ENCODE assay signal across 21 cellular contexts in genomic region chr6:85561750-85562357, GRCh38. TPM values are rescaled to one million over a fixed set of nuclear protein-coding genes. Genes with fewer than 3 reads are reported as not detected.
DNase-seq lines count a peak whose midpoint lies in the region; ATAC-seq and TF ChIP-seq lines count a peak whose summit lies in the region.
"Had no signal": no experiment of that assay in that cellular context is flagged by ENCODE, and none has a peak within 500 bp of the region (broad histone marks: within the 10 kb centered on the region; RNA-seq: fewer than 3 reads in every experiment).

No MANE protein-coding gene starts in this region.

- no peaks in the 10 kb centered on the region for H3K27me3 ChIP-seq in PC-3 (ENCODE audit: low read length)
- H3K27me3 ChIP-seq: hepatocyte had no signal

- POLR2A ChIA-PET in PC-3 (lab: Charles Lee; ENCODE audit: unreplicated experiment), result interaction anchor here (0.6 kb wide), 1 partner anchor 31 kb away, joined by 3 read pairs; no protein-coding TSS in a partner anchor

- H3K9me2 ChIP-seq in PC-3 (replicated peaks; ENCODE audit: low read length), result no peaks in the 10 kb centered on the region

- no peak overlapping the region for H3K27ac ChIP-seq in PC-3 (ENCODE audit: low read length)
- H3K27ac ChIP-seq: 22Rv1, hepatocyte, SK-N-MC had no signal

- no TSS peak for BruUV-seq in PC-3 (replicated peaks; lab: Mats Ljungman, UMichigan)

- no peak overlapping the region for H3K9ac ChIP-seq in PC-3 (ENCODE audit: low read length)

- no peak overlapping the region for H3K4me3 ChIP-seq in PC-3 (ENCODE audit: low read length)
- H3K4me3 ChIP-seq: hepatocyte, SK-N-MC had no signal

- peaks cover 3% of the 10 kb centered on the region; the same call in 1 of the 2 replicates for H3K36me3 ChIP-seq in PC-3 (ENCODE audit: low read depth, low read length)

- no peak overlapping the region for H2AFZ ChIP-seq in PC-3 (ENCODE audit: low read length)
- H2AFZ ChIP-seq: hepatocyte had no signal

- no peak for ATAC-seq in PC-3
- ATAC-seq: naive thymus-derived CD8-positive, alpha-beta T cell had no signal

- no peaks in the 10 kb centered on the region for H3K9me3 ChIP-seq in PC-3 (ENCODE audit: low read length)

- no peak for TF ChIP-seq CTCF in PC-3 (conservative IDR thresholded peaks at IDR 0.05; ENCODE audit: low read depth, low read length)

- no peaks in the 10 kb centered on the region for H4K20me1 ChIP-seq in PC-3 (ENCODE audit: low read length)

- CTCF ChIA-PET in PC-3 (lab: Charles Lee), result no interaction called here

- H3F3A ChIP-seq in PC-3 (ENCODE audit: low read length, unreplicated experiment), result no peaks in the 10 kb centered on the region

- intact Hi-C loops in PC-3 (cut with micrococcal nuclease), result no loop called here

- DNase-seq in SIG-M5 treated with dmso at 0.1 percent for 504 hours (lab: John Stamatoyannopoulos, UW; ENCODE audit: unreplicated experiment) (peak; percentile 23), SIG-M5 (lab: John Stamatoyannopoulos, UW) (no peak), PC-3 (peak; percentile 6), fibroblast of gingiva (ENCODE audit: low read depth) (peak; percentile 29), stromal cell of bone marrow (ENCODE audit: low read depth) (peak; percentile 35), T-helper 2 cell (no peak), A172 (ENCODE audit: low spot score) (no peak)
- DNase-seq in effector CD8-positive, alpha-beta T cell (lab: John Stamatoyannopoulos, UW), result no peak
- DNase-seq: activated CD4-positive, alpha-beta T cell treated with anti-CD3 and anti-CD28 coated beads, Interleukin-2, amount 10 ng/mL, durations not matched to agents 7 days and 5 days; activated naive CD4-positive, alpha-beta T cell treated with anti-CD3 and anti-CD28 coated beads, Interleukin-2, amount 10 ng/mL, durations not matched to agents 7 days and 5 days; dermis blood vessel endothelial cell; foreskin melanocyte; H9; midbrain; naive thymus-derived CD8-positive, alpha-beta T cell; NCI-H146; NCI-H69; RPMI8226 had no signal

- no peaks in the 10 kb centered on the region for H3K4me1 ChIP-seq in PC-3 (ENCODE audit: insufficient read depth, low read length)

- no peak overlapping the region for H3K4me2 ChIP-seq in PC-3 (ENCODE audit: low read length)
- H3K4me2 ChIP-seq: hepatocyte had no signal

- H3K79me2 ChIP-seq in PC-3 (ENCODE audit: low read length), result no peaks in the 10 kb centered on the region
- H3K79me2 ChIP-seq: hepatocyte had no signal

RNA-seq across cellular contexts. Expression of gene SNX14, which starts 31.8 kb away (rescaled TPM):
- 64.4 and 65.4 TPM in 2 replicates for total RNA-seq in PC-3 (2014; rRNA removed)
- total RNA-seq in A172 (2014; rRNA removed; shearing (Covaris generic)), result 84.2 and 99.9 TPM in 2 replicates

Comparison
In these comparisons a context has a peak if more than half of its experiments do, and no peak if none do; other contexts are left out.
1. DNase-seq: peak in SIG-M5 treated with dmso at 0.1 percent for 504 hours (single experiment), PC-3 (single experiment), fibroblast of gingiva (single experiment) and stromal cell of bone marrow (single experiment); none in SIG-M5 (single experiment), effector CD8-positive, alpha-beta T cell (single experiment), T-helper 2 cell (0 of 5) and A172 (single experiment).